Comparison of ENCODE assay signal across 11 cellular contexts in the genomic region with DNA sequence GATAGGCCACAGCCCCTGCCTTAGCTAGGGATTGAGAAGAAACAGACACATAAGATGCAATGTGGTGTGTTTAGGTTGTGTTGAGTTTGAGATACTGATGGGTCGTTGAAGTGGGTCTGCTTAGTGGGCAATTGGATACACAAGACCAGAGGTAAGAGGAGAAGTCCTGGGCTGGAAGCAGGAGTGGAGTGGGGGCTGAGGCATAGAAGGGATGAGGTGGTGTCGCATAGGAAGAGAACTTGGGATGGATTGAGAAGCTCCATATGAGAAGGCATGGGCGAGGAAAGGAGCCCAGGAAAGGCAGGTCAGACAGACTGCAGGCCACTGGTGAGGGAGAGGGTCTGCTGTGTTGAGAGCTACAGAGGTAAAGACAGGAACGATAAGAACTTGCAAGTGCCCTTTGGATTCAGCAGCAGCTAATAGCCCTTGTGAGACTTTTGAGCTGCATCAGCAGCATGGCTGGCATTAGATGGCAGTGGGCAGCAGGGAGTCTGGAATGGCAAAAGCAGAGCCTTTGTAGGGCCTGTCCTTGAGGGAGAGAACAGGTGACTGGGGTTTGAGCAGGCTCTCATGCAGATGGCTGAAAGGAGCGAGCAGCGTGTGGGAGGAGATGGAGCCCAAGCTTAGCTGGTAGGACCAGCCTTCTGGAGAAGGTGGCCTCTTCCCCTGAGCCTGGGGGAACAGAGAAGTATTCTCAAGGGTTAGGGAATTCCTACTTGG. TPM values are rescaled to one million over a fixed set of nuclear protein-coding genes. Genes with fewer than 3 reads are reported as not detected.
A peak's percentile ranks its signal among the peaks of the same experiment; 100 is the strongest.
DNase-seq lines count a peak whose midpoint lies in the region; ATAC-seq and TF ChIP-seq lines count a peak whose summit lies in the region.
"Had no signal": no experiment of that assay in that cellular context is flagged by ENCODE, and none has a peak within 500 bp of the region (broad histone marks: within the 10 kb centered on the region; RNA-seq: fewer than 3 reads in every experiment).

No MANE protein-coding gene starts in this region.

- in situ Hi-C loops in G401 (cut with HindIII; ENCODE audit: low sequenced_read_pairs): no loop called here

- ATAC-seq in WTC11 (no peak), GM18868 (IDR thresholded peaks at IDR 0.05; ENCODE audit: unreplicated experiment) (no peak)
- ATAC-seq: left lobe of liver had no signal

- H3K4me1 Mint-ChIP-seq in WTC11: no peaks in the 10 kb centered on the region

- intact Hi-C loops in posterior vena cava (cut with DNase I): loop anchor here (5.0 to 10.0 kb wide), 2 partner anchors 62 to 244 kb away; no protein-coding TSS in a partner anchor

- H3K9me3 Mint-ChIP-seq in WTC11: no peaks in the 10 kb centered on the region

- TF ChIP-seq CTCF in WTC11 (IDR thresholded peaks at IDR 0.05): no peak

- no peak overlapping the region for H3K27ac Mint-ChIP-seq in WTC11

- H3K27me3 Mint-ChIP-seq in WTC11 (ENCODE audit: low read depth): no peaks in the 10 kb centered on the region

- POLR2A ChIA-PET in WTC11 (lab: Charles Lee): interaction anchor here (0.6 kb wide), 1 partner anchor 301 kb away, joined by 3 read pairs; no protein-coding TSS in a partner anchor

- no peak overlapping the region for H3K4me3 Mint-ChIP-seq in WTC11

- H3K36me3 Mint-ChIP-seq in WTC11: peaks cover 78% of the 10 kb centered on the region

- DNase-seq in G401 (ENCODE audit: low spot score) (peak; percentile 79), WTC11 (ENCODE audit: low spot score) (peak; percentile 1), cerebellum (ENCODE audit: low spot score) (peak; percentile 79), posterior vena cava (ENCODE audit: low spot score) (peak; percentile 20), NCI-H226 (no peak), activated gamma-delta T cell (lab: John Stamatoyannopoulos, UW) (no peak)
- no peak for DNase-seq in effector CD8-positive, alpha-beta T cell (lab: John Stamatoyannopoulos, UW)
- DNase-seq: NCI-H1436 treated with DMSO at 0.1 percent for 48 hours, SK-N-SH had no signal

- CTCF ChIA-PET in WTC11 (lab: Charles Lee): interaction anchor here (0.7 to 4.3 kb wide), 5 partner anchors 35 to 170 kb away, joined by 3 to 126 read pairs (median 4); a partner anchor contains a TSS

TF ChIP-seq in WTC11, 78 proteins besides CTCF, POLR2A, EP300 and RAD21 (continues in another document):
- TF ChIP-seq JAZF1 (CRISPR knock-in tag; IDR thresholded peaks at IDR 0.05) (no peak), ELF4 (CRISPR knock-in tag; IDR thresholded peaks at IDR 0.05; ENCODE audit: low read depth) (no peak), ZNF416 (CRISPR knock-in tag; IDR thresholded peaks at IDR 0.05) (no peak), FOXK1 (CRISPR knock-in tag; IDR thresholded peaks at IDR 0.05) (no peak), PRRX2 (CRISPR knock-in tag; IDR thresholded peaks at IDR 0.05) (no peak), RELA (CRISPR knock-in tag; IDR thresholded peaks at IDR 0.05; ENCODE audit: borderline replicate concordance) (no peak), ETV6 (CRISPR knock-in tag; IDR thresholded peaks at IDR 0.05) (no peak), GTF2I (CRISPR knock-in tag; conservative IDR thresholded peaks at IDR 0.05) (no peak)
- TF ChIP-seq, protein P1, sequence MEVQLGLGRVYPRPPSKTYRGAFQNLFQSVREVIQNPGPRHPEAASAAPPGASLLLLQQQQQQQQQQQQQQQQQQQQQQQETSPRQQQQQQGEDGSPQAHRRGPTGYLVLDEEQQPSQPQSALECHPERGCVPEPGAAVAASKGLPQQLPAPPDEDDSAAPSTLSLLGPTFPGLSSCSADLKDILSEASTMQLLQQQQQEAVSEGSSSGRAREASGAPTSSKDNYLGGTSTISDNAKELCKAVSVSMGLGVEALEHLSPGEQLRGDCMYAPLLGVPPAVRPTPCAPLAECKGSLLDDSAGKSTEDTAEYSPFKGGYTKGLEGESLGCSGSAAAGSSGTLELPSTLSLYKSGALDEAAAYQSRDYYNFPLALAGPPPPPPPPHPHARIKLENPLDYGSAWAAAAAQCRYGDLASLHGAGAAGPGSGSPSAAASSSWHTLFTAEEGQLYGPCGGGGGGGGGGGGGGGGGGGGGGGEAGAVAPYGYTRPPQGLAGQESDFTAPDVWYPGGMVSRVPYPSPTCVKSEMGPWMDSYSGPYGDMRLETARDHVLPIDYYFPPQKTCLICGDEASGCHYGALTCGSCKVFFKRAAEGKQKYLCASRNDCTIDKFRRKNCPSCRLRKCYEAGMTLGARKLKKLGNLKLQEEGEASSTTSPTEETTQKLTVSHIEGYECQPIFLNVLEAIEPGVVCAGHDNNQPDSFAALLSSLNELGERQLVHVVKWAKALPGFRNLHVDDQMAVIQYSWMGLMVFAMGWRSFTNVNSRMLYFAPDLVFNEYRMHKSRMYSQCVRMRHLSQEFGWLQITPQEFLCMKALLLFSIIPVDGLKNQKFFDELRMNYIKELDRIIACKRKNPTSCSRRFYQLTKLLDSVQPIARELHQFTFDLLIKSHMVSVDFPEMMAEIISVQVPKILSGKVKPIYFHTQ (CRISPR knock-in tag; IDR thresholded peaks at IDR 0.05): no peak
- TF ChIP-seq, protein P2, sequence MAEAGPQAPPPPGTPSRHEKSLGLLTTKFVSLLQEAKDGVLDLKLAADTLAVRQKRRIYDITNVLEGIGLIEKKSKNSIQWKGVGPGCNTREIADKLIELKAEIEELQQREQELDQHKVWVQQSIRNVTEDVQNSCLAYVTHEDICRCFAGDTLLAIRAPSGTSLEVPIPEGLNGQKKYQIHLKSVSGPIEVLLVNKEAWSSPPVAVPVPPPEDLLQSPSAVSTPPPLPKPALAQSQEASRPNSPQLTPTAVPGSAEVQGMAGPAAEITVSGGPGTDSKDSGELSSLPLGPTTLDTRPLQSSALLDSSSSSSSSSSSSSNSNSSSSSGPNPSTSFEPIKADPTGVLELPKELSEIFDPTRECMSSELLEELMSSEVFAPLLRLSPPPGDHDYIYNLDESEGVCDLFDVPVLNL (CRISPR knock-in tag; IDR thresholded peaks at IDR 0.05; ENCODE audit: borderline replicate concordance, low read depth): no peak
- TF ChIP-seq, protein P3, sequence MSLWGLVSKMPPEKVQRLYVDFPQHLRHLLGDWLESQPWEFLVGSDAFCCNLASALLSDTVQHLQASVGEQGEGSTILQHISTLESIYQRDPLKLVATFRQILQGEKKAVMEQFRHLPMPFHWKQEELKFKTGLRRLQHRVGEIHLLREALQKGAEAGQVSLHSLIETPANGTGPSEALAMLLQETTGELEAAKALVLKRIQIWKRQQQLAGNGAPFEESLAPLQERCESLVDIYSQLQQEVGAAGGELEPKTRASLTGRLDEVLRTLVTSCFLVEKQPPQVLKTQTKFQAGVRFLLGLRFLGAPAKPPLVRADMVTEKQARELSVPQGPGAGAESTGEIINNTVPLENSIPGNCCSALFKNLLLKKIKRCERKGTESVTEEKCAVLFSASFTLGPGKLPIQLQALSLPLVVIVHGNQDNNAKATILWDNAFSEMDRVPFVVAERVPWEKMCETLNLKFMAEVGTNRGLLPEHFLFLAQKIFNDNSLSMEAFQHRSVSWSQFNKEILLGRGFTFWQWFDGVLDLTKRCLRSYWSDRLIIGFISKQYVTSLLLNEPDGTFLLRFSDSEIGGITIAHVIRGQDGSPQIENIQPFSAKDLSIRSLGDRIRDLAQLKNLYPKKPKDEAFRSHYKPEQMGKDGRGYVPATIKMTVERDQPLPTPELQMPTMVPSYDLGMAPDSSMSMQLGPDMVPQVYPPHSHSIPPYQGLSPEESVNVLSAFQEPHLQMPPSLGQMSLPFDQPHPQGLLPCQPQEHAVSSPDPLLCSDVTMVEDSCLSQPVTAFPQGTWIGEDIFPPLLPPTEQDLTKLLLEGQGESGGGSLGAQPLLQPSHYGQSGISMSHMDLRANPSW (CRISPR knock-in tag; conservative IDR thresholded peaks at IDR 0.05; ENCODE audit: low read depth): no peak
- TF ChIP-seq, protein P4, sequence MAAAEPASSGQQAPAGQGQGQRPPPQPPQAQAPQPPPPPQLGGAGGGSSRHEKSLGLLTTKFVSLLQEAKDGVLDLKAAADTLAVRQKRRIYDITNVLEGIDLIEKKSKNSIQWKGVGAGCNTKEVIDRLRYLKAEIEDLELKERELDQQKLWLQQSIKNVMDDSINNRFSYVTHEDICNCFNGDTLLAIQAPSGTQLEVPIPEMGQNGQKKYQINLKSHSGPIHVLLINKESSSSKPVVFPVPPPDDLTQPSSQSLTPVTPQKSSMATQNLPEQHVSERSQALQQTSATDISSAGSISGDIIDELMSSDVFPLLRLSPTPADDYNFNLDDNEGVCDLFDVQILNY (CRISPR knock-in tag; IDR thresholded peaks at IDR 0.05): no peak
- TF ChIP-seq, protein P5, sequence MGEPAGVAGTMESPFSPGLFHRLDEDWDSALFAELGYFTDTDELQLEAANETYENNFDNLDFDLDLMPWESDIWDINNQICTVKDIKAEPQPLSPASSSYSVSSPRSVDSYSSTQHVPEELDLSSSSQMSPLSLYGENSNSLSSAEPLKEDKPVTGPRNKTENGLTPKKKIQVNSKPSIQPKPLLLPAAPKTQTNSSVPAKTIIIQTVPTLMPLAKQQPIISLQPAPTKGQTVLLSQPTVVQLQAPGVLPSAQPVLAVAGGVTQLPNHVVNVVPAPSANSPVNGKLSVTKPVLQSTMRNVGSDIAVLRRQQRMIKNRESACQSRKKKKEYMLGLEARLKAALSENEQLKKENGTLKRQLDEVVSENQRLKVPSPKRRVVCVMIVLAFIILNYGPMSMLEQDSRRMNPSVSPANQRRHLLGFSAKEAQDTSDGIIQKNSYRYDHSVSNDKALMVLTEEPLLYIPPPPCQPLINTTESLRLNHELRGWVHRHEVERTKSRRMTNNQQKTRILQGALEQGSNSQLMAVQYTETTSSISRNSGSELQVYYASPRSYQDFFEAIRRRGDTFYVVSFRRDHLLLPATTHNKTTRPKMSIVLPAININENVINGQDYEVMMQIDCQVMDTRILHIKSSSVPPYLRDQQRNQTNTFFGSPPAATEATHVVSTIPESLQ (CRISPR knock-in tag; IDR thresholded peaks at IDR 0.05): no peak

RNA-seq across cellular contexts. Expression of a gene that starts 33.2 kb away (rescaled TPM):
- total RNA-seq in G401 (2014; rRNA removed; shearing (Covaris generic)): 87.0 and 117 TPM in 2 replicates
- total RNA-seq in WTC11 (2021) (177 to 201 TPM (median 194 TPM) in 3 replicates), cerebellum (131 TPM), posterior vena cava (10 to 100 TPM; 81.0 to 83.0 TPM)

Comparison
In these comparisons a context has a peak if more than half of its experiments do, and no peak if none do; other contexts are left out.
1. DNase-seq: peak in G401 (single experiment), WTC11 (single experiment), cerebellum (single experiment) and posterior vena cava (single experiment); none in NCI-H226 (single experiment), effector CD8-positive, alpha-beta T cell (single experiment) and activated gamma-delta T cell (single experiment).